ENCODE assay signal across 19 cellular contexts in genomic region chr1:6035265-6035664, GRCh38. TPM values are rescaled to one million over a fixed set of nuclear protein-coding genes. Genes with fewer than 3 reads are reported as not detected.
A peak's percentile ranks its signal among the peaks of the same experiment; 100 is the strongest.
DNase-seq lines count a peak whose midpoint lies in the region; ATAC-seq and TF ChIP-seq lines count a peak whose summit lies in the region.
"Had no signal": no experiment of that assay in that cellular context is flagged by ENCODE, and none has a peak within 500 bp of the region (broad histone marks: within the 10 kb centered on the region; RNA-seq: fewer than 3 reads in every experiment).

No MANE protein-coding gene starts in this region.

- no peak for TF ChIP-seq POLR2A in IMR-90 (IDR thresholded peaks at IDR 0.05; ENCODE audit: low read depth, low read length)

- no peaks in the 10 kb centered on the region for H3K4me1 ChIP-seq in IMR-90 (ENCODE audit: control insufficient read depth, insufficient read depth, low read length)
- H3K4me1 ChIP-seq: esophagus squamous epithelium had no signal

- no peak overlapping the region for H3K4me3 Mint-ChIP-seq in activated naive CD8-positive, alpha-beta T cell treated with anti-CD3 and anti-CD28 coated beads, Interleukin-2, amount 50 U/mL, for 24 hours
- H3K4me3 Mint-ChIP-seq in stimulated activated effector memory CD8-positive, alpha-beta T cell treated with anti-CD3 and anti-CD28 coated beads, Interleukin-12 subunit alpha, Interleukin-12 subunit beta, amount 100 ng/mL, for 72 hours = peak overlapping the region; percentile 9

- no peak overlapping the region for H2BK5ac ChIP-seq in IMR-90 (ENCODE audit: low read depth, low read length, poor library complexity, severe bottlenecking)

- no peak overlapping the region for H3K27ac ChIP-seq in IMR-90 (ENCODE audit: insufficient read depth, low read length)
- H3K27ac ChIP-seq: esophagus squamous epithelium, left ventricle myocardium inferior, right atrium auricular region, tibial artery, VCaP had no signal

- H3K9me1 ChIP-seq in IMR-90 (ENCODE audit: insufficient read depth, low read length) = peaks cover 4% of the 10 kb centered on the region

- no peak for DNase-seq in activated naive CD4-positive, alpha-beta T cell treated with anti-CD3 and anti-CD28 coated beads, Interleukin-2, amount 50 U/mL, for 72 hours (ENCODE audit: low spot score in 2 of 2)
- no peak for DNase-seq in activated naive CD4-positive, alpha-beta T cell treated with anti-CD3 and anti-CD28 coated beads, Interleukin-2, amount 50 U/mL, for 16 hours
- no peak for DNase-seq in IMR-90
- DNase-seq in activated naive CD8-positive, alpha-beta T cell treated with anti-CD3 and anti-CD28 coated beads, Interleukin-2, amount 50 U/mL, for 24 hours = no peak
- no peak for DNase-seq in stimulated activated effector memory CD8-positive, alpha-beta T cell treated with anti-CD3 and anti-CD28 coated beads, Interleukin-12 subunit alpha, Interleukin-12 subunit beta, amount 100 ng/mL, for 72 hours (ENCODE audit: low spot score in 2 of 2)
- DNase-seq: activated effector memory CD4-positive, alpha-beta T cell treated with anti-CD3 and anti-CD28 coated beads, Interleukin-2, amount 50 U/mL, for 16 hours; Calu3; effector CD8-positive, alpha-beta T cell; esophagus squamous epithelium; KG1; left ventricle myocardium inferior; NCI-H2107; Right ventricle myocardium superior; stimulated activated CD4-positive, alpha-beta T cell treated with anti-CD3 and anti-CD28 coated beads, Interleukin-15, amount 100 ng/mL, for 24 hours; tibial artery had no signal

- H3K9ac ChIP-seq in IMR-90 (ENCODE audit: low read depth, low read length) = no peak overlapping the region

- CTCF ChIA-PET in IMR-90 (lab: Yijun Ruan, JAX) = interaction anchor here (0.8 to 0.9 kb wide), 2 partner anchors 8 to 11 kb away, joined by 3 to 5 read pairs; no protein-coding TSS in a partner anchor

- peaks cover 65% of the 10 kb centered on the region for H3K4me1 Mint-ChIP-seq in activated naive CD8-positive, alpha-beta T cell treated with anti-CD3 and anti-CD28 coated beads, Interleukin-2, amount 50 U/mL, for 24 hours
- H3K4me1 Mint-ChIP-seq in stimulated activated effector memory CD8-positive, alpha-beta T cell treated with anti-CD3 and anti-CD28 coated beads, Interleukin-12 subunit alpha, Interleukin-12 subunit beta, amount 100 ng/mL, for 72 hours = peaks cover 72% of the 10 kb centered on the region

- no peak overlapping the region for H3K18ac ChIP-seq in IMR-90 (ENCODE audit: low read depth, low read length)

- H2BK20ac ChIP-seq in IMR-90 (ENCODE audit: low read depth, low read length) = no peak overlapping the region

- H3K79me1 ChIP-seq in IMR-90 (ENCODE audit: low read depth in 1 of 2, low read length in 2 of 2) = no peaks in the 10 kb centered on the region

- no peaks in the 10 kb centered on the region for H3K9me3 ChIP-seq in IMR-90 (ENCODE audit: control insufficient read depth, insufficient read depth, low read length)
- H3K9me3 ChIP-seq: esophagus squamous epithelium, left ventricle myocardium inferior, right atrium auricular region, tibial artery had no signal

- H4K8ac ChIP-seq in IMR-90 (ENCODE audit: low read depth in 2 of 2, low read length in 2 of 2) = no peak overlapping the region

- H2AK9ac ChIP-seq in IMR-90 (replicated peaks; ENCODE audit: low read depth, low read length, poor library complexity) = peak overlapping the region; percentile 49

- H3K56ac ChIP-seq in IMR-90 (ENCODE audit: extremely low read depth, insufficient read depth, low read length) = no peak overlapping the region

- no peak for TF ChIP-seq CTCF in IMR-90 (conservative IDR thresholded peaks at IDR 0.05; ENCODE audit: low read depth, low read length)

- 72% methylated on average over 6 of the region's 13 CpGs; no CpG with 5 or more reads in 1 of the 2 experiments for WGBS in IMR-90 (ENCODE audit: extremely low coverage in 2 of 2, insufficient read length in 1 of 2), 2 experiments

- no peak overlapping the region for H3K4me2 ChIP-seq in IMR-90 (ENCODE audit: low read depth, low read length)

- in situ Hi-C loops in IMR-90 (cut with MboI; ENCODE audit: low sequenced_read_pairs) = no loop called here

- no peak overlapping the region for H2BK120ac ChIP-seq in IMR-90 (ENCODE audit: low read depth, low read length)

- H3K27me3 Mint-ChIP-seq in activated naive CD8-positive, alpha-beta T cell treated with anti-CD3 and anti-CD28 coated beads, Interleukin-2, amount 50 U/mL, for 24 hours = no peaks in the 10 kb centered on the region

- no peak for TF ChIP-seq RAD21 in IMR-90 (IDR thresholded peaks at IDR 0.05; ENCODE audit: low read length)

- no peak overlapping the region for H2AK5ac ChIP-seq in IMR-90 (ENCODE audit: low read depth, low read length)

- H3K23ac ChIP-seq in IMR-90 (ENCODE audit: low read depth, low read length) = no peak overlapping the region

- no TSS peak for BruUV-seq in IMR-90 (replicated peaks; lab: Mats Ljungman, UMichigan)

- no peak overlapping the region for H4K91ac ChIP-seq in IMR-90 (ENCODE audit: insufficient read depth, low read depth, low read length)

- peak overlapping the region; percentile 23 for H2AFZ ChIP-seq in IMR-90 (replicated peaks; ENCODE audit: low read length, poor library complexity)

- H3K27ac Mint-ChIP-seq in activated naive CD4-positive, alpha-beta T cell treated with anti-CD3 and anti-CD28 coated beads, Interleukin-2, amount 50 U/mL, for 72 hours = peak overlapping the region; percentile 40 to 97
- peak overlapping the region; percentile 70 for H3K27ac Mint-ChIP-seq in activated naive CD8-positive, alpha-beta T cell treated with anti-CD3 and anti-CD28 coated beads, Interleukin-2, amount 50 U/mL, for 24 hours
- H3K27ac Mint-ChIP-seq in stimulated activated effector memory CD8-positive, alpha-beta T cell treated with anti-CD3 and anti-CD28 coated beads, Interleukin-12 subunit alpha, Interleukin-12 subunit beta, amount 100 ng/mL, for 72 hours = peak overlapping the region; percentile 85

- no peak overlapping the region for H3K14ac ChIP-seq in IMR-90 (replicated peaks; ENCODE audit: low read depth, low read length)

- POLR2A ChIA-PET in IMR-90 (lab: Charles Lee; ENCODE audit: unreplicated experiment) = no interaction called here

- H2BK15ac ChIP-seq in IMR-90 (ENCODE audit: low read depth, low read length) = no peak overlapping the region

- ATAC-seq in activated naive CD4-positive, alpha-beta T cell treated with anti-CD3 and anti-CD28 coated beads, Interleukin-2, amount 50 U/mL, for 72 hours = no peak
- ATAC-seq in IMR-90 (ENCODE audit: low read depth) = no peak
- ATAC-seq in activated naive CD8-positive, alpha-beta T cell treated with anti-CD3 and anti-CD28 coated beads, Interleukin-2, amount 50 U/mL, for 24 hours = no peak
- no peak for ATAC-seq in stimulated activated effector memory CD8-positive, alpha-beta T cell treated with anti-CD3 and anti-CD28 coated beads, Interleukin-12 subunit alpha, Interleukin-12 subunit beta, amount 100 ng/mL, for 72 hours
- ATAC-seq in SK-N-SH treated with all-trans-retinoic acid at 6 μM for 48 hours = no peak
- no peak for ATAC-seq in HG02759 (IDR thresholded peaks at IDR 0.05; ENCODE audit: unreplicated experiment)

- no peak overlapping the region for H3K4ac ChIP-seq in IMR-90 (ENCODE audit: low read depth, low read length)

- no peaks in the 10 kb centered on the region for H3K36me3 ChIP-seq in IMR-90 (ENCODE audit: control insufficient read depth, insufficient read depth, low read length)
- H3K36me3 ChIP-seq: esophagus squamous epithelium, left ventricle myocardium inferior, right atrium auricular region, tibial artery had no signal

- H3K4me3 ChIP-seq in IMR-90 (ENCODE audit: insufficient read depth, low read depth, low read length) = no peak overlapping the region
- H3K4me3 ChIP-seq: esophagus squamous epithelium, left ventricle myocardium inferior, right atrium auricular region, tibial artery had no signal

- H4K5ac ChIP-seq in IMR-90 (ENCODE audit: low read depth, low read length) = no peak overlapping the region

- H3K27me3 ChIP-seq in IMR-90 (ENCODE audit: control insufficient read depth, insufficient read depth, low read length) = peaks cover 5% of the 10 kb centered on the region; the same call in 1 of the 2 replicates
- H3K27me3 ChIP-seq: right atrium auricular region had no signal

- intact Hi-C loops in IMR-90 (cut with micrococcal nuclease) = no loop called here

- H4K20me1 ChIP-seq in IMR-90 (ENCODE audit: insufficient read depth, low read length) = no peaks in the 10 kb centered on the region

- dilution Hi-C loops in IMR-90 (cut with HindIII; ENCODE audit: low sequenced_read_pairs, unreplicated experiment) = no loop called here

- no peaks in the 10 kb centered on the region for H3K9me3 Mint-ChIP-seq in activated naive CD4-positive, alpha-beta T cell treated with anti-CD3 and anti-CD28 coated beads, Interleukin-2, amount 50 U/mL, for 72 hours
- H3K9me3 Mint-ChIP-seq in activated naive CD8-positive, alpha-beta T cell treated with anti-CD3 and anti-CD28 coated beads, Interleukin-2, amount 50 U/mL, for 24 hours = no peaks in the 10 kb centered on the region
- no peaks in the 10 kb centered on the region for H3K9me3 Mint-ChIP-seq in stimulated activated effector memory CD8-positive, alpha-beta T cell treated with anti-CD3 and anti-CD28 coated beads, Interleukin-12 subunit alpha, Interleukin-12 subunit beta, amount 100 ng/mL, for 72 hours

- peaks cover 16 to 17% of the 10 kb centered on the region in 2 donors for H3K36me3 Mint-ChIP-seq in activated naive CD4-positive, alpha-beta T cell treated with anti-CD3 and anti-CD28 coated beads, Interleukin-2, amount 50 U/mL, for 72 hours
- H3K36me3 Mint-ChIP-seq in activated naive CD8-positive, alpha-beta T cell treated with anti-CD3 and anti-CD28 coated beads, Interleukin-2, amount 50 U/mL, for 24 hours (ENCODE audit: low read depth) = peaks cover 37% of the 10 kb centered on the region
- H3K36me3 Mint-ChIP-seq in stimulated activated effector memory CD8-positive, alpha-beta T cell treated with anti-CD3 and anti-CD28 coated beads, Interleukin-12 subunit alpha, Interleukin-12 subunit beta, amount 100 ng/mL, for 72 hours = peaks cover 100% of the 10 kb centered on the region

TF ChIP-seq in IMR-90, 13 proteins besides CTCF, POLR2A, EP300 and RAD21 (continues in another document):
- no peak for TF ChIP-seq CEBPB (IDR thresholded peaks at IDR 0.05; ENCODE audit: low read depth, low read length)

RNA-seq across cellular contexts. Expression of gene KCNAB2, which starts 10.4 kb away (rescaled TPM):
- 100 to 1,000 TPM; 214 to 334 TPM for total RNA-seq in activated naive CD4-positive, alpha-beta T cell treated with anti-CD3 and anti-CD28 coated beads, Interleukin-2, amount 50 U/mL, for 72 hours
- total RNA-seq in IMR-90 (2012; rRNA removed) = 1.1 and 1.3 TPM in 2 replicates
- polyA plus RNA-seq in IMR-90 (2012; rRNA removed) = 4.2 and 4.7 TPM in 2 replicates
- polyA plus RNA-seq in IMR-90 (2012; cell fraction: cytosol; rRNA removed) = 3.1 and 4.9 TPM in 2 replicates
- polyA plus RNA-seq in IMR-90 (2012; cell fraction: nucleus; rRNA removed; ENCODE audit: low replicate concordance) = 12.2 and 13.0 TPM in 2 replicates

RNA-seq across cellular contexts. Expression of gene NPHP4, which starts 43.0 kb away (rescaled TPM):
- total RNA-seq in activated naive CD4-positive, alpha-beta T cell treated with anti-CD3 and anti-CD28 coated beads, Interleukin-2, amount 50 U/mL, for 72 hours = 10 to 100 TPM in 1 of 2 donors, 1 to 10 TPM in 1; 10.0 to 22.5 TPM
- total RNA-seq in IMR-90 (2012; rRNA removed) = 1.4 and 2.0 TPM in 2 replicates
- polyA plus RNA-seq in IMR-90 (2012; rRNA removed) = 5.5 and 5.8 TPM in 2 replicates
- 2.2 and 4.1 TPM in 2 replicates for polyA plus RNA-seq in IMR-90 (2012; cell fraction: cytosol; rRNA removed)
- polyA plus RNA-seq in IMR-90 (2012; cell fraction: nucleus; rRNA removed; ENCODE audit: low replicate concordance) = 20.1 and 40.5 TPM in 2 replicates

Comparison
In these comparisons a context has a peak if more than half of its experiments do, and no peak if none do; other contexts are left out.
1. RNA of gene KCNAB2, which starts 10.4 kb away (total RNA-seq): 214 to 334 TPM in activated naive CD4-positive, alpha-beta T cell treated with anti-CD3 and anti-CD28 coated beads, Interleukin-2, amount 50 U/mL, for 72 hours; 1.1 to 1.3 TPM in IMR-90; every median in the first group is over 10 times any median in the second.
2. Peak in every context shown above with its lines, with median percentiles within 50 percentile points of each other: H3K27ac Mint-ChIP-seq.